1 cellular context compared by ENCODE assay signal in genomic region chr7:30556854-30557644, GRCh38.
TF ChIP-seq lines count a peak whose summit lies in the region.

No MANE protein-coding gene starts in this region.

TF ChIP-seq in H1, 55 proteins besides CTCF, POLR2A, EP300 and RAD21:
- TF ChIP-seq SP1 (IDR thresholded peaks at IDR 0.05; ENCODE audit: low read depth, low read length), result 0 out of 2 replicates have a peak, but pooled peaks have one; percentile 46
- 0 out of 2 replicates have a peak, but pooled peaks have one; percentile 24 for TF ChIP-seq TCF12 (IDR thresholded peaks at IDR 0.05; ENCODE audit: low read depth, low read length)
- no peak for TF ChIP-seq MAFK (IDR thresholded peaks at IDR 0.05; ENCODE audit: low read depth, low read length)
- TF ChIP-seq ZNF274 (IDR thresholded peaks at IDR 0.05; ENCODE audit: borderline replicate concordance, extremely low read depth, low read length), result no peak
- no peak for TF ChIP-seq CHD1 (IDR thresholded peaks at IDR 0.05; ENCODE audit: low read depth, low read length)
- TF ChIP-seq NANOG (IDR thresholded peaks at IDR 0.05; ENCODE audit: insufficient read depth, low read depth, low read length, poor library complexity, severe bottlenecking), result peak; percentile 51
